Comparison of ENCODE assay signal across 21 cellular contexts in genomic region chr14:103868242-103868897, GRCh38. TPM values are rescaled to one million over a fixed set of nuclear protein-coding genes. Genes with fewer than 3 reads are reported as not detected.
DNase-seq lines count a peak whose midpoint lies in the region; ATAC-seq, FAIRE-seq and TF ChIP-seq lines count a peak whose summit lies in the region.
"Had no signal": no experiment of that assay in that cellular context is flagged by ENCODE, and none has a peak within 500 bp of the region (broad histone marks: within the 10 kb centered on the region; RNA-seq: fewer than 3 reads in every experiment).

No MANE protein-coding gene starts in this region.

- H3K4me3 Mint-ChIP-seq in CD4-positive, alpha-beta T cell = no peak overlapping the region
- H3K4me3 Mint-ChIP-seq: memory B cell, nephron progenitor cell had no signal

- H4K8ac ChIP-seq in mesendoderm (ENCODE audit: low read depth, low read length) = no peak overlapping the region

- H3K4me2 ChIP-seq in mesendoderm (ENCODE audit: low read length) = no peak overlapping the region

- no peak overlapping the region for H3K18ac ChIP-seq in mesendoderm (ENCODE audit: low read length)

- H2AK5ac ChIP-seq in mesendoderm (ENCODE audit: low read length) = no peak overlapping the region

- H2BK5ac ChIP-seq in mesendoderm (ENCODE audit: low read length) = no peak overlapping the region

- H3K36me3 Mint-ChIP-seq in CD4-positive, alpha-beta T cell (ENCODE audit: low read depth) = no peaks in the 10 kb centered on the region
- H3K36me3 Mint-ChIP-seq: memory B cell had no signal

- TF ChIP-seq CTCF in heart left ventricle (IDR thresholded peaks at IDR 0.05) (no peak), bronchial epithelial cell (IDR thresholded peaks at IDR 0.05; ENCODE audit: insufficient read depth, low read length, severe bottlenecking) (no peak)
- TF ChIP-seq CTCF in CD4-positive, alpha-beta T cell (IDR thresholded peaks at IDR 0.05) = no peak

- TF ChIP-seq POLR2A in heart left ventricle (IDR thresholded peaks at IDR 0.05) = no peak

- peak; percentile 97 for FAIRE-seq in bronchial epithelial cell (lab: Jason Lieb, UNC)
- FAIRE-seq: GM12878 had no signal

- no peak overlapping the region for H4K5ac ChIP-seq in mesendoderm (ENCODE audit: low read length)

- H3K4me3 ChIP-seq in heart left ventricle = no peak overlapping the region
- H3K4me3 ChIP-seq in bronchial epithelial cell (ENCODE audit: low read depth, low read length) = no peak overlapping the region
- no peak overlapping the region for H3K4me3 ChIP-seq in mesendoderm (ENCODE audit: low read length)
- H3K4me3 ChIP-seq: GM12878, SK-N-MC, vagina had no signal

- WGBS in heart left ventricle, 4 donors = 93 to 94% (median 94%) methylated on average over 9 to 10 of the region's 10 CpGs
- WGBS in mesendoderm (ENCODE audit: extremely low coverage, insufficient coverage, low lambda C conversion rate) = no CpG with 5 or more reads among the region's 10 CpGs

- DNase-seq in heart left ventricle = peak in 1 of 5 donors; percentile 17
- no peak for DNase-seq in cardiac septum (ENCODE audit: low spot score)
- DNase-seq in bronchial epithelial cell (ENCODE audit: low read depth) = peak; percentile 98
- DNase-seq in mesendoderm = no peak
- DNase-seq in NCI-H1092 (lab: John Stamatoyannopoulos, UW) = no peak
- no peak for DNase-seq in CD4-positive, alpha-beta T cell
- DNase-seq in AG08396 (ENCODE audit: low spot score) = no peak
- no peak for DNase-seq in anterior cingulate cortex (lab: John Stamatoyannopoulos, UW)
- DNase-seq: activated CD4-positive, alpha-beta T cell treated with anti-CD3 and anti-CD28 coated beads for 4 hours; activated CD8-positive, alpha-beta memory T cell treated with anti-CD3 and anti-CD28 coated beads, Interleukin-2, amount 50 U/mL, for 4 hours; activated gamma-delta T cell; cortex of kidney; GDM1; NCI-H187 treated with DMSO at 0.1 percent for 48 hours; nephron progenitor cell; OCI-M1; stimulated activated naive CD8-positive, alpha-beta T cell treated with anti-CD3 and anti-CD28 coated beads, Interleukin-15, Interleukin-2, amounts not matched to agents 100 U/mL and 50 U/mL, for 24 hours had no signal

- no peak overlapping the region for H3K4ac ChIP-seq in mesendoderm (ENCODE audit: low read depth, low read length)

- no peaks in the 10 kb centered on the region for H3K79me1 ChIP-seq in mesendoderm (ENCODE audit: low read length)

- H3K79me2 ChIP-seq in mesendoderm (ENCODE audit: control insufficient read depth, insufficient read depth, low read length) = no peaks in the 10 kb centered on the region

- H3K36me3 ChIP-seq in heart left ventricle = no peaks in the 10 kb centered on the region
- H3K36me3 ChIP-seq in bronchial epithelial cell (ENCODE audit: control insufficient read depth, insufficient read depth, low read length) = no peaks in the 10 kb centered on the region
- H3K36me3 ChIP-seq in mesendoderm (ENCODE audit: control insufficient read depth, insufficient read depth, low read length) = no peaks in the 10 kb centered on the region
- H3K36me3 ChIP-seq: vagina had no signal

- peaks cover 2% of the 10 kb centered on the region for H3K27me3 Mint-ChIP-seq in CD4-positive, alpha-beta T cell

- intact Hi-C loops in heart left ventricle (cut with DNase I) = no loop called here
- intact Hi-C loops in cardiac septum (cut with DNase I) = no loop called here
- intact Hi-C loops in CD4-positive, alpha-beta T cell (cut with DNase I, micrococcal nuclease) = no loop called here

- peak overlapping the region; percentile 68 to 87 (median 77) for H3K27ac ChIP-seq in heart left ventricle
- no peak overlapping the region for H3K27ac ChIP-seq in mesendoderm (ENCODE audit: low read depth, low read length)
- no peak overlapping the region for H3K27ac ChIP-seq in CD4-positive, alpha-beta T cell (ENCODE audit: low read depth, low read length)
- H3K27ac ChIP-seq: SK-N-MC, vagina had no signal

- no peak overlapping the region for H2BK15ac ChIP-seq in mesendoderm (replicated peaks; ENCODE audit: low read depth)

- H2BK120ac ChIP-seq in mesendoderm (ENCODE audit: low read depth, low read length) = no peak overlapping the region

- H3K27ac Mint-ChIP-seq in CD4-positive, alpha-beta T cell = no peak overlapping the region
- H3K27ac Mint-ChIP-seq: memory B cell, nephron progenitor cell had no signal

- H3K56ac ChIP-seq in mesendoderm (ENCODE audit: low read length) = peak overlapping the region; percentile 56

- no peak for ATAC-seq in heart left ventricle
- no peak for ATAC-seq in CD4-positive, alpha-beta T cell (ENCODE audit: poor library complexity)
- ATAC-seq: GM12878; stimulated activated naive CD8-positive, alpha-beta T cell treated with anti-CD3 and anti-CD28 coated beads, Interleukin-15, Interleukin-2, amounts not matched to agents 100 U/mL and 50 U/mL, for 24 hours had no signal

- no peak overlapping the region for H3K23ac ChIP-seq in mesendoderm (ENCODE audit: low read length)

- no peaks in the 10 kb centered on the region for H3K9me3 Mint-ChIP-seq in CD4-positive, alpha-beta T cell
- H3K9me3 Mint-ChIP-seq: memory B cell had no signal

- no peaks in the 10 kb centered on the region for H3K9me3 ChIP-seq in heart left ventricle
- H3K9me3 ChIP-seq in CD4-positive, alpha-beta T cell (ENCODE audit: control insufficient read depth, low read length) = no peaks in the 10 kb centered on the region
- H3K9me3 ChIP-seq: vagina had no signal

- H3K27me3 ChIP-seq in heart left ventricle (no peaks in the 10 kb centered on the region), bronchial epithelial cell (ENCODE audit: control insufficient read depth, insufficient read depth, low read length) (no peaks in the 10 kb centered on the region), mesendoderm (ENCODE audit: insufficient read depth, low read length, poor library complexity) (no peaks in the 10 kb centered on the region)
- H3K27me3 ChIP-seq in CD4-positive, alpha-beta T cell (ENCODE audit: control insufficient read depth, insufficient read depth, low read length) = no peaks in the 10 kb centered on the region
- H3K27me3 ChIP-seq: vagina had no signal

- POLR2A ChIA-PET in CD4-positive, alpha-beta T cell (lab: Charles Lee) = no interaction called here

- H3K9ac ChIP-seq in mesendoderm (ENCODE audit: low read length) = no peak overlapping the region

- H3K4me1 ChIP-seq in heart left ventricle (peaks cover 0 to 53% (median 19%) of the 10 kb centered on the region in 12 donors), mesendoderm (ENCODE audit: control insufficient read depth, low read depth, low read length) (peaks cover 5% of the 10 kb centered on the region)

- CTCF ChIA-PET in CD4-positive, alpha-beta T cell (lab: Charles Lee) = no interaction called here

- H3K4me1 Mint-ChIP-seq in CD4-positive, alpha-beta T cell (ENCODE audit: low read depth) = peaks cover 6% of the 10 kb centered on the region

RNA-seq across cellular contexts. Expression of gene PPP1R13B, which starts 21.0 kb away (rescaled TPM):
- total RNA-seq in heart left ventricle = 10 to 100 TPM; 59.0 to 96.2 (median 78.1) TPM
- 10 to 100 TPM; 27.5 to 47.6 TPM for polyA plus RNA-seq in heart left ventricle
- 67.8 TPM for total RNA-seq in cardiac septum
- 4.2 and 7.3 TPM in 2 replicates for total RNA-seq in bronchial epithelial cell
- 2.9 TPM for polyA plus RNA-seq in mesendoderm (2013, experiment 1 of 2)
- 3.3 TPM for polyA plus RNA-seq in mesendoderm (2013, experiment 2 of 2)
- 10 to 100 TPM; 14.3 to 14.4 TPM for total RNA-seq in CD4-positive, alpha-beta T cell

RNA-seq across cellular contexts. Expression of gene TDRD9, which starts 59.9 kb away (rescaled TPM):
- total RNA-seq in heart left ventricle (1 to 10 TPM; 1.1 to 9.6 (median 2.1) TPM), cardiac septum (3.3 TPM), bronchial epithelial cell (0.51 and 0.53 TPM in 2 replicates)
- 1 to 10 TPM; 1.7 to 9.6 TPM for polyA plus RNA-seq in heart left ventricle
- 0.04 TPM for polyA plus RNA-seq in mesendoderm (2013, experiment 1 of 2)
- not detected for polyA plus RNA-seq in mesendoderm (2013, experiment 2 of 2)
- under 1 TPM; 0.17 to 0.27 TPM for total RNA-seq in CD4-positive, alpha-beta T cell
- total RNA-seq: GM12878 had no signal

Comparison
In these comparisons a context has a peak if more than half of its experiments do, and no peak if none do; other contexts are left out.
1. H3K27ac ChIP-seq: peak in heart left ventricle (12 of 12); none in mesendoderm (single experiment) and CD4-positive, alpha-beta T cell (single experiment).